Comparison of ENCODE assay signal across 15 cellular contexts in genomic region chr17:6496636-6497441, GRCh38. TPM values are rescaled to one million over a fixed set of nuclear protein-coding genes. Genes with fewer than 3 reads are reported as not detected.
DNase-seq lines count a peak whose midpoint lies in the region; ATAC-seq, FAIRE-seq and TF ChIP-seq lines count a peak whose summit lies in the region.
"Had no signal": no experiment of that assay in that cellular context is flagged by ENCODE, and none has a peak within 500 bp of the region (broad histone marks: within the 10 kb centered on the region; RNA-seq: fewer than 3 reads in every experiment).

No MANE protein-coding gene starts in this region.

- FAIRE-seq in kidney (lab: Jason Lieb, UNC), result no peak

- DNase-seq in activated naive CD8-positive, alpha-beta T cell treated with anti-CD3 and anti-CD28 coated beads for 36 hours, result no peak
- no peak for DNase-seq in activated naive CD8-positive, alpha-beta T cell treated with anti-CD3 and anti-CD28 coated beads, Interleukin-2, amount 50 U/mL, for 24 hours
- DNase-seq in UCSD-AML1 (lab: John Stamatoyannopoulos, UW; ENCODE audit: unreplicated experiment), result peak; percentile 23
- peak; percentile 43 for DNase-seq in kidney
- DNase-seq in GM03348 (ENCODE audit: low spot score), result no peak
- DNase-seq: activated effector memory CD4-positive, alpha-beta T cell treated with anti-CD3 and anti-CD28 coated beads, Interleukin-2, amount 50 U/mL, for 16 hours; AML-193; cortex of kidney; mesenchymal stem cell had no signal

- H3K9me3 ChIP-seq in kidney (ENCODE audit: control insufficient read depth in 1 of 2, low read length in 2 of 2), result no peaks in the 10 kb centered on the region

- no peak for TF ChIP-seq CTCF in kidney (IDR thresholded peaks at IDR 0.05; ENCODE audit: borderline replicate concordance, extremely low read depth, insufficient read depth)

- intact Hi-C loops in kidney (cut with DNase I), result no loop called here

- peaks cover 4% of the 10 kb centered on the region for H3K27me3 Mint-ChIP-seq in activated naive CD8-positive, alpha-beta T cell treated with anti-CD3 and anti-CD28 coated beads for 36 hours
- peaks cover 9% of the 10 kb centered on the region for H3K27me3 Mint-ChIP-seq in activated naive CD8-positive, alpha-beta T cell treated with anti-CD3 and anti-CD28 coated beads, Interleukin-2, amount 50 U/mL, for 24 hours

- no peaks in the 10 kb centered on the region for H3K9me3 Mint-ChIP-seq in activated naive CD8-positive, alpha-beta T cell treated with anti-CD3 and anti-CD28 coated beads for 36 hours
- H3K9me3 Mint-ChIP-seq in activated naive CD8-positive, alpha-beta T cell treated with anti-CD3 and anti-CD28 coated beads, Interleukin-2, amount 50 U/mL, for 24 hours, result no peaks in the 10 kb centered on the region

- H3K4me1 ChIP-seq in kidney (ENCODE audit: control insufficient read depth in 1 of 2, insufficient read depth in 1 of 2, low read depth in 1 of 2, low read length in 2 of 2), result peaks cover 4 to 31% of the 10 kb centered on the region in 2 donors

- H3K36me3 ChIP-seq in kidney (ENCODE audit: control insufficient read depth in 1 of 2, insufficient read depth in 2 of 2, low read length in 2 of 2), result no peaks in the 10 kb centered on the region

- no peak overlapping the region for H3K9ac ChIP-seq in kidney (ENCODE audit: low read length in 2 of 2)

- ATAC-seq in activated naive CD8-positive, alpha-beta T cell treated with anti-CD3 and anti-CD28 coated beads, Interleukin-2, amount 50 U/mL, for 24 hours, result no peak
- ATAC-seq in GM18511 (IDR thresholded peaks at IDR 0.05; ENCODE audit: unreplicated experiment) (no peak), HG02623 (IDR thresholded peaks at IDR 0.05; ENCODE audit: unreplicated experiment) (no peak)
- ATAC-seq: Panc1 had no signal

- H3K27ac ChIP-seq in kidney (ENCODE audit: low read depth in 2 of 2, low read length in 2 of 2), result no peak overlapping the region
- H3K27ac ChIP-seq in temporal lobe (ENCODE audit: low read depth, low read length), result peak overlapping the region; percentile 40
- H3K27ac ChIP-seq: skin epidermis, VCaP had no signal

- peak overlapping the region; percentile 42 for H3K4me3 Mint-ChIP-seq in activated naive CD8-positive, alpha-beta T cell treated with anti-CD3 and anti-CD28 coated beads for 36 hours
- H3K4me3 Mint-ChIP-seq in activated naive CD8-positive, alpha-beta T cell treated with anti-CD3 and anti-CD28 coated beads, Interleukin-2, amount 50 U/mL, for 24 hours, result no peak overlapping the region

- H3K27ac Mint-ChIP-seq in activated naive CD8-positive, alpha-beta T cell treated with anti-CD3 and anti-CD28 coated beads for 36 hours, result no peak overlapping the region
- no peak overlapping the region for H3K27ac Mint-ChIP-seq in activated naive CD8-positive, alpha-beta T cell treated with anti-CD3 and anti-CD28 coated beads, Interleukin-2, amount 50 U/mL, for 24 hours

- H3K36me3 Mint-ChIP-seq in activated naive CD8-positive, alpha-beta T cell treated with anti-CD3 and anti-CD28 coated beads for 36 hours, result no peaks in the 10 kb centered on the region
- H3K36me3 Mint-ChIP-seq in activated naive CD8-positive, alpha-beta T cell treated with anti-CD3 and anti-CD28 coated beads, Interleukin-2, amount 50 U/mL, for 24 hours (ENCODE audit: low read depth), result no peaks in the 10 kb centered on the region

- no peak overlapping the region for H3K4me3 ChIP-seq in kidney (ENCODE audit: low read length in 2 of 2)
- H3K4me3 ChIP-seq: skin epidermis had no signal

- H3K4me1 Mint-ChIP-seq in activated naive CD8-positive, alpha-beta T cell treated with anti-CD3 and anti-CD28 coated beads for 36 hours, result peaks cover 15% of the 10 kb centered on the region
- peaks cover 19% of the 10 kb centered on the region for H3K4me1 Mint-ChIP-seq in activated naive CD8-positive, alpha-beta T cell treated with anti-CD3 and anti-CD28 coated beads, Interleukin-2, amount 50 U/mL, for 24 hours

RNA-seq across cellular contexts. Expression of gene PIMREG, which starts 52.6 kb away (rescaled TPM):
- 1 to 10 TPM; 4.8 to 5.7 TPM for total RNA-seq in activated naive CD8-positive, alpha-beta T cell treated with anti-CD3 and anti-CD28 coated beads for 36 hours
- total RNA-seq in kidney, result 1.7 TPM
- not detected for polyA plus RNA-seq in kidney (ENCODE audit: insufficient read depth, low read depth, low replicate concordance)
- total RNA-seq in temporal lobe, result 3.4 TPM

RNA-seq across cellular contexts. Expression of gene PITPNM3, which starts 59.5 kb away (rescaled TPM):
- under 1 TPM; 0.49 to 0.72 TPM for total RNA-seq in activated naive CD8-positive, alpha-beta T cell treated with anti-CD3 and anti-CD28 coated beads for 36 hours
- total RNA-seq in kidney (9.1 TPM), temporal lobe (9.6 TPM)
- polyA plus RNA-seq in kidney (ENCODE audit: insufficient read depth, low read depth, low replicate concordance), result 1.8 TPM

Comparison
In these comparisons a context has a peak if more than half of its experiments do, and no peak if none do; other contexts are left out.
1. DNase-seq: peak in UCSD-AML1 (single experiment) and kidney (single experiment); none in activated naive CD8-positive, alpha-beta T cell treated with anti-CD3 and anti-CD28 coated beads for 36 hours (single experiment), activated naive CD8-positive, alpha-beta T cell treated with anti-CD3 and anti-CD28 coated beads, Interleukin-2, amount 50 U/mL, for 24 hours (single experiment) and GM03348 (single experiment).